Comparison of ENCODE assay signal across 8 cellular contexts in genomic region chr13:94550030-94550738, GRCh38. TPM values are rescaled to one million over a fixed set of nuclear protein-coding genes. Genes with fewer than 3 reads are reported as not detected.
DNase-seq lines count a peak whose midpoint lies in the region; ATAC-seq and TF ChIP-seq lines count a peak whose summit lies in the region.

No MANE protein-coding gene starts in this region.

- H3K4me1 Mint-ChIP-seq in activated T-helper 1 cell treated with anti-CD3 and anti-CD28 coated beads, Interleukin-12 subunit alpha, Interleukin-12 subunit beta, Interleukin-2, Interleukin-4 antibody, amounts not matched to agents 30 ng/mL and 10 ng/mL and 1 ng/mL, durations not matched to agents 14 hours and 24 hours and 36 hours (ENCODE audit: low read depth): peaks cover 25% of the 10 kb centered on the region

- H3K36me3 ChIP-seq in heart right ventricle: no peaks in the 10 kb centered on the region

- H3K27me3 ChIP-seq in AG04450 (ENCODE audit: control insufficient read depth, insufficient read depth, low read length): no peaks in the 10 kb centered on the region
- no peaks in the 10 kb centered on the region for H3K27me3 ChIP-seq in heart right ventricle

- H3K4me1 ChIP-seq in heart right ventricle: peaks cover 0 to 19% (median 8%) of the 10 kb centered on the region in 9 donors

- H3K9me3 ChIP-seq in AG04450 (ENCODE audit: control insufficient read depth, insufficient read depth, low read length) (no peaks in the 10 kb centered on the region), heart right ventricle (no peaks in the 10 kb centered on the region)

- H3K27me3 Mint-ChIP-seq in activated T-helper 1 cell treated with anti-CD3 and anti-CD28 coated beads, Interleukin-12 subunit alpha, Interleukin-12 subunit beta, Interleukin-2, Interleukin-4 antibody, amounts not matched to agents 30 ng/mL and 10 ng/mL and 1 ng/mL, durations not matched to agents 14 hours and 24 hours and 36 hours (ENCODE audit: insufficient read depth): peaks cover 15% of the 10 kb centered on the region

- H3K27ac ChIP-seq in AG04450 (ENCODE audit: low read depth, low read length) (peak overlapping the region; percentile 89), heart right ventricle (peak overlapping the region; percentile 6 to 96 (median 92))

- intact Hi-C loops in activated T-helper 1 cell treated with anti-CD3 and anti-CD28 coated beads, Interleukin-12 subunit alpha, Interleukin-12 subunit beta, Interleukin-2, Interleukin-4 antibody, amounts not matched to agents 30 ng/mL and 10 ng/mL and 1 ng/mL, durations not matched to agents 14 hours and 24 hours and 36 hours (cut with micrococcal nuclease): no loop called here
- intact Hi-C loops in heart right ventricle (cut with DNase I): loop anchor here in 1 of 10 donors (5.0 kb wide), 1 partner anchor 47 kb away; the partner anchor contains the start of gene TGDS

- H3K27ac Mint-ChIP-seq in activated T-helper 1 cell treated with anti-CD3 and anti-CD28 coated beads, Interleukin-12 subunit alpha, Interleukin-12 subunit beta, Interleukin-2, Interleukin-4 antibody, amounts not matched to agents 30 ng/mL and 10 ng/mL and 1 ng/mL, durations not matched to agents 14 hours and 24 hours and 36 hours: peak overlapping the region; percentile 99

- CTCF ChIA-PET in AG04450 (lab: Charles Lee): interaction anchor here (0.6 to 2.6 kb wide), 6 partner anchors 28 to 830 kb away, joined by 3 to 10 read pairs (median 4); no protein-coding TSS in a partner anchor

- H3K4me3 ChIP-seq in AG04450 (ENCODE audit: low read depth, low read length) (peak overlapping the region; percentile 87), heart right ventricle (peak overlapping the region; percentile 46 to 85 (median 72))

- H3K36me3 Mint-ChIP-seq in activated T-helper 1 cell treated with anti-CD3 and anti-CD28 coated beads, Interleukin-12 subunit alpha, Interleukin-12 subunit beta, Interleukin-2, Interleukin-4 antibody, amounts not matched to agents 30 ng/mL and 10 ng/mL and 1 ng/mL, durations not matched to agents 14 hours and 24 hours and 36 hours (ENCODE audit: low read depth): peaks cover 6% of the 10 kb centered on the region

- peak; percentile 13 for ATAC-seq in GM18909 (IDR thresholded peaks at IDR 0.05; ENCODE audit: poor library complexity, unreplicated experiment)
- peak; percentile 5 for ATAC-seq in HG03460 (IDR thresholded peaks at IDR 0.05; ENCODE audit: unreplicated experiment)
- peak; percentile 14 to 73 (median 46) for ATAC-seq in heart right ventricle

- POLR2A ChIA-PET in AG04450 (lab: Yijun Ruan, JAX): interaction anchor here (1.3 to 2.2 kb wide), 3 partner anchors 11 to 46 kb away, joined by 3 to 21 read pairs (median 5); partner anchors contain the start of gene TGDS

- DNase-seq in AG04450 (ENCODE audit: low read depth, low spot score) (peak; percentile 7), heart right ventricle (no peak), pulmonary artery endothelial cell (ENCODE audit: low read depth, low spot score) (peak; percentile 3), NOMO-1 treated with dmso at 0.1 percent for 144 hours (lab: John Stamatoyannopoulos, UW; ENCODE audit: unreplicated experiment) (no peak), islet precursor cell (no peak)
- DNase-seq in activated T-helper 1 cell treated with anti-CD3 and anti-CD28 coated beads, Interleukin-12 subunit alpha, Interleukin-12 subunit beta, Interleukin-2, Interleukin-4 antibody, amounts not matched to agents 30 ng/mL and 10 ng/mL and 1 ng/mL, durations not matched to agents 14 hours and 24 hours and 36 hours (ENCODE audit: low spot score): no peak

- WGBS in heart right ventricle, 2 donors: 17 to 19% methylated on average over 23 of the region's 23 CpGs

- peaks cover 5% of the 10 kb centered on the region for H3K9me3 Mint-ChIP-seq in activated T-helper 1 cell treated with anti-CD3 and anti-CD28 coated beads, Interleukin-12 subunit alpha, Interleukin-12 subunit beta, Interleukin-2, Interleukin-4 antibody, amounts not matched to agents 30 ng/mL and 10 ng/mL and 1 ng/mL, durations not matched to agents 14 hours and 24 hours and 36 hours

- H3K4me3 Mint-ChIP-seq in activated T-helper 1 cell treated with anti-CD3 and anti-CD28 coated beads, Interleukin-12 subunit alpha, Interleukin-12 subunit beta, Interleukin-2, Interleukin-4 antibody, amounts not matched to agents 30 ng/mL and 10 ng/mL and 1 ng/mL, durations not matched to agents 14 hours and 24 hours and 36 hours: peak overlapping the region; percentile 84

- TF ChIP-seq CTCF in AG04450 (IDR thresholded peaks at IDR 0.05; ENCODE audit: low read depth, low read length): no peak
- TF ChIP-seq CTCF in heart right ventricle (IDR thresholded peaks at IDR 0.05): no peak

RNA-seq across cellular contexts. Expression of gene TGDS, which starts 45.8 kb away (rescaled TPM):
- 14.7 and 21.7 TPM in 2 replicates for polyA plus RNA-seq in AG04450 (2011; rRNA removed)
- 8.0 and 8.4 TPM in 2 replicates for polyA minus RNA-seq in AG04450 (2011; rRNA and poly(A)+ RNA removed)
- total RNA-seq in activated T-helper 1 cell treated with anti-CD3 and anti-CD28 coated beads, Interleukin-12 subunit alpha, Interleukin-12 subunit beta, Interleukin-2, Interleukin-4 antibody, amounts not matched to agents 30 ng/mL and 10 ng/mL and 1 ng/mL, durations not matched to agents 14 hours and 24 hours and 36 hours: 29.7 TPM in 2 replicates
- total RNA-seq in heart right ventricle: 1 to 10 TPM; 3.3 to 5.8 (median 4.5) TPM
- polyA plus RNA-seq in heart right ventricle: 1 to 10 TPM; 3.8 to 7.3 TPM
- 13.8 and 17.8 TPM in 2 replicates for total RNA-seq in pulmonary artery endothelial cell

RNA-seq across cellular contexts. Expression of gene GPR180, which starts 51.5 kb away (rescaled TPM):
- 5.8 and 8.6 TPM in 2 replicates for polyA plus RNA-seq in AG04450 (2011; rRNA removed)
- polyA minus RNA-seq in AG04450 (2011; rRNA and poly(A)+ RNA removed): 5.7 and 10.8 TPM in 2 replicates
- 9.6 and 11.1 TPM in 2 replicates for total RNA-seq in activated T-helper 1 cell treated with anti-CD3 and anti-CD28 coated beads, Interleukin-12 subunit alpha, Interleukin-12 subunit beta, Interleukin-2, Interleukin-4 antibody, amounts not matched to agents 30 ng/mL and 10 ng/mL and 1 ng/mL, durations not matched to agents 14 hours and 24 hours and 36 hours
- 1 to 10 TPM; 2.1 to 5.2 (median 3.2) TPM for total RNA-seq in heart right ventricle
- polyA plus RNA-seq in heart right ventricle: 1 to 10 TPM; 1.5 TPM
- total RNA-seq in pulmonary artery endothelial cell: 11.1 and 18.7 TPM in 2 replicates

Comparison
In these comparisons a context has a peak if more than half of its experiments do, and no peak if none do; other contexts are left out.
1. DNase-seq: peak in AG04450 (single experiment) and pulmonary artery endothelial cell (single experiment); none in activated T-helper 1 cell treated with anti-CD3 and anti-CD28 coated beads, Interleukin-12 subunit alpha, Interleukin-12 subunit beta, Interleukin-2, Interleukin-4 antibody, amounts not matched to agents 30 ng/mL and 10 ng/mL and 1 ng/mL, durations not matched to agents 14 hours and 24 hours and 36 hours (single experiment), heart right ventricle (0 of 2), NOMO-1 treated with dmso at 0.1 percent for 144 hours (single experiment) and islet precursor cell (single experiment).
2. Peak in every context shown above with its lines, with median percentiles within 50 percentile points of each other: ATAC-seq.